Comparison of ENCODE assay signal across 8 cellular contexts in genomic region chr5:163506726-163507125, GRCh38. TPM values are rescaled to one million over a fixed set of nuclear protein-coding genes. Genes with fewer than 3 reads are reported as not detected.
A peak's percentile ranks its signal among the peaks of the same experiment; 100 is the strongest.
DNase-seq lines count a peak whose midpoint lies in the region; ATAC-seq lines count a peak whose summit lies in the region.

No MANE protein-coding gene starts in this region.

- peak; percentile 52 for DNase-seq in ACHN
- DNase-seq in H7, result no peak
- no peak for DNase-seq in activated T-helper 1 cell treated with anti-CD3 and anti-CD28 coated beads, Interleukin-12 subunit alpha, Interleukin-12 subunit beta, Interleukin-2, Interleukin-4 antibody, amounts not matched to agents 30 ng/mL and 10 ng/mL and 1 ng/mL, durations not matched to agents 14 hours and 24 hours and 36 hours (ENCODE audit: low spot score)
- no peak for DNase-seq in retina

- no peaks in the 10 kb centered on the region for H3K9me3 Mint-ChIP-seq in activated T-helper 1 cell treated with anti-CD3 and anti-CD28 coated beads, Interleukin-12 subunit alpha, Interleukin-12 subunit beta, Interleukin-2, Interleukin-4 antibody, amounts not matched to agents 30 ng/mL and 10 ng/mL and 1 ng/mL, durations not matched to agents 14 hours and 24 hours and 36 hours
- H3K9me3 Mint-ChIP-seq in stimulated activated naive CD8-positive, alpha-beta T cell treated with anti-CD3 and anti-CD28 coated beads, Interleukin-15, Interleukin-2, amounts not matched to agents 100 ng/mL and 50 ng/mL, for 24 hours, result no peaks in the 10 kb centered on the region

- H3K4me3 ChIP-seq in H7 (ENCODE audit: insufficient read depth, low read depth, low read length) (peak overlapping the region; percentile 75), iPS-15b (ENCODE audit: low read depth, low read length) (peak overlapping the region; percentile 67)

- H3K27me3 ChIP-seq in H7 (ENCODE audit: control insufficient read depth, insufficient read depth, low read length), result no peaks in the 10 kb centered on the region
- H3K27me3 ChIP-seq in iPS-15b (ENCODE audit: control insufficient read depth, insufficient read depth, low read length), result no peaks in the 10 kb centered on the region

- peaks cover 20% of the 10 kb centered on the region for H3K36me3 Mint-ChIP-seq in activated T-helper 1 cell treated with anti-CD3 and anti-CD28 coated beads, Interleukin-12 subunit alpha, Interleukin-12 subunit beta, Interleukin-2, Interleukin-4 antibody, amounts not matched to agents 30 ng/mL and 10 ng/mL and 1 ng/mL, durations not matched to agents 14 hours and 24 hours and 36 hours (ENCODE audit: low read depth)
- peaks cover 8% of the 10 kb centered on the region for H3K36me3 Mint-ChIP-seq in stimulated activated naive CD8-positive, alpha-beta T cell treated with anti-CD3 and anti-CD28 coated beads, Interleukin-15, Interleukin-2, amounts not matched to agents 100 ng/mL and 50 ng/mL, for 24 hours (ENCODE audit: low read depth)

- H3K36me3 ChIP-seq in H7 (replicated peaks; ENCODE audit: control insufficient read depth, insufficient read depth, low read length) (no peaks in the 10 kb centered on the region; the same call in 1 of the 2 replicates), iPS-15b (ENCODE audit: control insufficient read depth, insufficient read depth, low read length) (no peaks in the 10 kb centered on the region)

- H3K27me3 Mint-ChIP-seq in activated T-helper 1 cell treated with anti-CD3 and anti-CD28 coated beads, Interleukin-12 subunit alpha, Interleukin-12 subunit beta, Interleukin-2, Interleukin-4 antibody, amounts not matched to agents 30 ng/mL and 10 ng/mL and 1 ng/mL, durations not matched to agents 14 hours and 24 hours and 36 hours (ENCODE audit: insufficient read depth), result no peaks in the 10 kb centered on the region
- H3K27me3 Mint-ChIP-seq in stimulated activated naive CD8-positive, alpha-beta T cell treated with anti-CD3 and anti-CD28 coated beads, Interleukin-15, Interleukin-2, amounts not matched to agents 100 ng/mL and 50 ng/mL, for 24 hours, result no peaks in the 10 kb centered on the region

- no peak overlapping the region for H3K9ac ChIP-seq in iPS-15b (ENCODE audit: low read depth, low read length)

- peak overlapping the region; percentile 92 for H3K4me3 Mint-ChIP-seq in activated T-helper 1 cell treated with anti-CD3 and anti-CD28 coated beads, Interleukin-12 subunit alpha, Interleukin-12 subunit beta, Interleukin-2, Interleukin-4 antibody, amounts not matched to agents 30 ng/mL and 10 ng/mL and 1 ng/mL, durations not matched to agents 14 hours and 24 hours and 36 hours
- H3K4me3 Mint-ChIP-seq in stimulated activated naive CD8-positive, alpha-beta T cell treated with anti-CD3 and anti-CD28 coated beads, Interleukin-15, Interleukin-2, amounts not matched to agents 100 ng/mL and 50 ng/mL, for 24 hours, result peak overlapping the region; percentile 98

- peaks cover 63% of the 10 kb centered on the region for H3K4me1 Mint-ChIP-seq in activated T-helper 1 cell treated with anti-CD3 and anti-CD28 coated beads, Interleukin-12 subunit alpha, Interleukin-12 subunit beta, Interleukin-2, Interleukin-4 antibody, amounts not matched to agents 30 ng/mL and 10 ng/mL and 1 ng/mL, durations not matched to agents 14 hours and 24 hours and 36 hours (ENCODE audit: low read depth)
- peaks cover 62% of the 10 kb centered on the region for H3K4me1 Mint-ChIP-seq in stimulated activated naive CD8-positive, alpha-beta T cell treated with anti-CD3 and anti-CD28 coated beads, Interleukin-15, Interleukin-2, amounts not matched to agents 100 ng/mL and 50 ng/mL, for 24 hours (ENCODE audit: low read depth)

- intact Hi-C loops in activated T-helper 1 cell treated with anti-CD3 and anti-CD28 coated beads, Interleukin-12 subunit alpha, Interleukin-12 subunit beta, Interleukin-2, Interleukin-4 antibody, amounts not matched to agents 30 ng/mL and 10 ng/mL and 1 ng/mL, durations not matched to agents 14 hours and 24 hours and 36 hours (cut with micrococcal nuclease), result loop anchor here (1.0 to 2.0 kb wide), 3 partner anchors 8 to 69 kb away; partner anchors contain the start of gene CCNG1

- H3K4me1 ChIP-seq in iPS-15b (ENCODE audit: control insufficient read depth, insufficient read depth, low read length), result peaks cover 12% of the 10 kb centered on the region

- in situ Hi-C loops in ACHN (cut with HindIII; ENCODE audit: low pct_ligation_motif_present, low pct_unique_long_range_greater_than_20kb, low sequenced_read_pairs), result no loop called here

- no peak for ATAC-seq in GM18498 (IDR thresholded peaks at IDR 0.05; ENCODE audit: unreplicated experiment)
- no peak for ATAC-seq in HG03571 (IDR thresholded peaks at IDR 0.05; ENCODE audit: unreplicated experiment)

- H3K9me3 ChIP-seq in iPS-15b (ENCODE audit: control insufficient read depth, insufficient read depth, low read length), result no peaks in the 10 kb centered on the region

- peak overlapping the region; percentile 90 for H3K27ac Mint-ChIP-seq in activated T-helper 1 cell treated with anti-CD3 and anti-CD28 coated beads, Interleukin-12 subunit alpha, Interleukin-12 subunit beta, Interleukin-2, Interleukin-4 antibody, amounts not matched to agents 30 ng/mL and 10 ng/mL and 1 ng/mL, durations not matched to agents 14 hours and 24 hours and 36 hours
- H3K27ac Mint-ChIP-seq in stimulated activated naive CD8-positive, alpha-beta T cell treated with anti-CD3 and anti-CD28 coated beads, Interleukin-15, Interleukin-2, amounts not matched to agents 100 ng/mL and 50 ng/mL, for 24 hours, result peak overlapping the region; percentile 98

RNA-seq across cellular contexts. Expression of gene MAT2B, which starts 1.3 kb away (rescaled TPM):
- 61.4 and 72.8 TPM in 2 replicates for total RNA-seq in H7 (2014; rRNA removed; shearing (Covaris generic))
- total RNA-seq in activated T-helper 1 cell treated with anti-CD3 and anti-CD28 coated beads, Interleukin-12 subunit alpha, Interleukin-12 subunit beta, Interleukin-2, Interleukin-4 antibody, amounts not matched to agents 30 ng/mL and 10 ng/mL and 1 ng/mL, durations not matched to agents 14 hours and 24 hours and 36 hours, result 113 and 116 TPM in 2 replicates

RNA-seq across cellular contexts. Expression of gene HMMR, which starts 46.3 kb away (rescaled TPM):
- total RNA-seq in H7 (2014; rRNA removed; shearing (Covaris generic)), result 65.2 and 91.2 TPM in 2 replicates
- total RNA-seq in activated T-helper 1 cell treated with anti-CD3 and anti-CD28 coated beads, Interleukin-12 subunit alpha, Interleukin-12 subunit beta, Interleukin-2, Interleukin-4 antibody, amounts not matched to agents 30 ng/mL and 10 ng/mL and 1 ng/mL, durations not matched to agents 14 hours and 24 hours and 36 hours, result 25.5 and 26.8 TPM in 2 replicates

RNA-seq across cellular contexts. Expression of gene NUDCD2, which starts 46.8 kb away (rescaled TPM):
- 26.4 and 27.7 TPM in 2 replicates for total RNA-seq in H7 (2014; rRNA removed; shearing (Covaris generic))
- 39.3 and 44.0 TPM in 2 replicates for total RNA-seq in activated T-helper 1 cell treated with anti-CD3 and anti-CD28 coated beads, Interleukin-12 subunit alpha, Interleukin-12 subunit beta, Interleukin-2, Interleukin-4 antibody, amounts not matched to agents 30 ng/mL and 10 ng/mL and 1 ng/mL, durations not matched to agents 14 hours and 24 hours and 36 hours
